ENCODE assay signal across 14 cellular contexts in genomic region chr11:10379022-10379421, GRCh38.
DNase-seq lines count a peak whose midpoint lies in the region; ATAC-seq, FAIRE-seq and TF ChIP-seq lines count a peak whose summit lies in the region.
"Had no signal": no experiment of that assay in that cellular context is flagged by ENCODE, and none has a peak within 500 bp of the region (broad histone marks: within the 10 kb centered on the region; RNA-seq: fewer than 3 reads in every experiment).

No MANE protein-coding gene starts in this region.

- 27% methylated on average over 1 of the region's 1 CpG for WGBS in right cardiac atrium

- H3K9me3 ChIP-seq in right cardiac atrium (ENCODE audit: control insufficient read depth, low read length): no peaks in the 10 kb centered on the region
- H3K9me3 ChIP-seq in ascending aorta: no peaks in the 10 kb centered on the region
- H3K9me3 ChIP-seq in uterus: no peaks in the 10 kb centered on the region

- no peak for FAIRE-seq in HTR-8/SVneo (lab: Jason Lieb, UNC)
- FAIRE-seq: G401.6 had no signal

- intact Hi-C loops in right cardiac atrium (cut with DNase I) (no loop called here), cardiac septum (cut with DNase I) (no loop called here), ascending aorta (cut with DNase I) (no loop called here), uterus (cut with DNase I; ENCODE audit: low total_unique reads) (no loop called here)

- TF ChIP-seq POLR2A in uterus (IDR thresholded peaks at IDR 0.05): no peak

- DNase-seq in right cardiac atrium (no peak), cardiac septum (ENCODE audit: low spot score) (no peak), ascending aorta (ENCODE audit: low spot score in 2 of 2) (no peak), left lobe of liver (ENCODE audit: low spot score) (no peak), uterus (no peak), SK-N-DZ (ENCODE audit: low spot score) (no peak), HTR-8/SVneo (ENCODE audit: insufficient read length, low spot score) (no peak)
- DNase-seq in stimulated activated CD4-positive, alpha-beta T cell treated with anti-CD3 and anti-CD28 coated beads, Interleukin-2, amount 100 ng/mL, for 48 hours: no peak
- DNase-seq: activated CD4-positive, alpha-beta memory T cell treated with anti-CD3 and anti-CD28 coated beads for 36 hours; activated naive CD8-positive, alpha-beta T cell treated with anti-CD3 and anti-CD28 coated beads, Interleukin-2, amount 10 ng/mL, durations not matched to agents 7 days and 5 days; effector CD4-positive, alpha-beta T cell; natural killer cell; stimulated activated naive CD8-positive, alpha-beta T cell treated with anti-CD3 and anti-CD28 coated beads, Interleukin-15, Interleukin-2, amounts not matched to agents 100 U/mL and 50 U/mL, for 24 hours had no signal

- TF ChIP-seq CTCF in ascending aorta (IDR thresholded peaks at IDR 0.05): no peak
- TF ChIP-seq CTCF in uterus (IDR thresholded peaks at IDR 0.05): no peak

- H3K4me3 ChIP-seq in right cardiac atrium (ENCODE audit: low read length) (no peak overlapping the region), ascending aorta (no peak overlapping the region), uterus (no peak overlapping the region)

- H3K36me3 ChIP-seq in ascending aorta (no peaks in the 10 kb centered on the region), uterus (no peaks in the 10 kb centered on the region)

- H3K27ac ChIP-seq in right cardiac atrium (ENCODE audit: low read length) (no peak overlapping the region), ascending aorta (peak overlapping the region; percentile 14 to 66), uterus (peak overlapping the region; percentile 28 to 29)

- H3K27me3 ChIP-seq in right cardiac atrium (ENCODE audit: control insufficient read depth, insufficient read depth) (no peaks in the 10 kb centered on the region), ascending aorta (no peaks in the 10 kb centered on the region), uterus (no peaks in the 10 kb centered on the region)

- ATAC-seq in right cardiac atrium (peak; percentile 34 to 53), left lobe of liver (peak; percentile 47)
- ATAC-seq: natural killer cell; stimulated activated naive CD8-positive, alpha-beta T cell treated with anti-CD3 and anti-CD28 coated beads, Interleukin-15, Interleukin-2, amounts not matched to agents 100 U/mL and 50 U/mL, for 24 hours had no signal

- peaks cover 5% of the 10 kb centered on the region for H3K4me1 ChIP-seq in right cardiac atrium (ENCODE audit: control insufficient read depth, insufficient read depth, low read length)
- H3K4me1 ChIP-seq in ascending aorta: peaks cover 7 to 13% of the 10 kb centered on the region in 2 donors
- H3K4me1 ChIP-seq in uterus: no peaks in the 10 kb centered on the region
